Comparison of ENCODE assay signal across 37 cellular contexts in the genomic region with DNA sequence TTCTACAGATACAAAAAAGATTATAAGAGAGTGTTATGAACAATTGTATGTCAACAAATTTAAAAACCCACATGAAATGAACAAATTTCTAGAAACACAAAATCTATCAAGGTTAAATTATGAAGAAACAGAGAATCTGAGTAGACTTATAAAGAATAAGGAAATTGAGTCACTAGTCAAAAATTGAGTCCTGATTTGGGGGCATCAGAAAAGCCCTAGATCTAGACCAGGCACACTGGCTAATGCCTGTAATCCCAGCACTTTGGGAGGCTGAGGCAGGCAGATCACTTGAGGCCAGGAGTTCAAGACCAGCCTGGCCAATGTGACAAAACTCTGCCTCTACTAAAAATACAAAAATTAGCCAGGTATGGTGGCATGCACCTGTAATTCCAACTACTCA. TPM values are rescaled to one million over a fixed set of nuclear protein-coding genes. Genes with fewer than 3 reads are reported as not detected.
"Had no signal": no experiment of that assay in that cellular context is flagged by ENCODE, and none has a peak within 500 bp of the region (broad histone marks: within the 10 kb centered on the region; RNA-seq: fewer than 3 reads in every experiment).

No MANE protein-coding gene starts in this region.

- H3K4me3 ChIP-seq: MG63 had no signal

- H3K27ac ChIP-seq: KMS-11 had no signal

- DNase-seq: Karpas-422, Kasumi-1, KG1, MG63, MM.1S, MV-4-11, NCI-H1048, NCI-H1092, NCI-H1092 treated with DMSO at 0.1 percent for 48 hours, NCI-H1105, NCI-H1105 treated with DMSO at 0.1 percent for 48 hours, NCI-H1417 treated with DMSO at 0.1 percent for 48 hours, NCI-H1436, NCI-H1436 treated with DMSO at 0.1 percent for 48 hours, NCI-H146, NCI-H1694, NCI-H1694 treated with DMSO at 0.1 percent for 48 hours, NCI-H187, NCI-H187 treated with DMSO at 0.1 percent for 48 hours, NCI-H1930, NCI-H2029, NCI-H2029 treated with DMSO at 0.1 percent for 48 hours, NCI-H2081, NCI-H2081 treated with DMSO at 0.1 percent for 48 hours, NCI-H2107, NCI-H2171, NCI-H2171 treated with DMSO at 0.1 percent for 48 hours, NCI-H2227 treated with DMSO at 0.1 percent for 48 hours, NCI-H226, NCI-H345, NCI-H446, NCI-H446 treated with DMSO at 0.1 percent for 48 hours had no signal

- H3K36me3 ChIP-seq: MG63 had no signal

RNA-seq across cellular contexts. Expression of gene EMX1, which starts 45.4 kb away (rescaled TPM):
- total RNA-seq: LHCN-M2, M059J, MCF 10A, NCI-H460 had no signal
